20 cellular contexts compared by ENCODE assay signal in genomic region chr10:96695975-96696634, GRCh38. TPM values are rescaled to one million over a fixed set of nuclear protein-coding genes. Genes with fewer than 3 reads are reported as not detected.
DNase-seq lines count a peak whose midpoint lies in the region; ATAC-seq and TF ChIP-seq lines count a peak whose summit lies in the region.
"Had no signal": no experiment of that assay in that cellular context is flagged by ENCODE, and none has a peak within 500 bp of the region (broad histone marks: within the 10 kb centered on the region; RNA-seq: fewer than 3 reads in every experiment).

No MANE protein-coding gene starts in this region.

- H3K9ac ChIP-seq in OCI-LY1 (ENCODE audit: low read length): peak overlapping the region; percentile 43; the same call in 1 of the 2 replicates

- H3K9me3 ChIP-seq in OCI-LY1 (ENCODE audit: low read length): no peaks in the 10 kb centered on the region
- H3K9me3 ChIP-seq: BE2C, left ventricle myocardium inferior, psoas muscle, upper lobe of right lung had no signal

- ATAC-seq in activated CD8-positive, alpha-beta memory T cell treated with anti-CD3 and anti-CD28 coated beads, Interleukin-2, amount 10 ng/mL, durations not matched to agents 7 days and 5 days: no peak
- no peak for ATAC-seq in activated naive CD8-positive, alpha-beta T cell treated with anti-CD3 and anti-CD28 coated beads, Interleukin-2, amount 50 U/mL, for 24 hours
- ATAC-seq in stimulated activated naive CD8-positive, alpha-beta T cell treated with anti-CD3 and anti-CD28 coated beads, Interleukin-15, amount 100 ng/mL, for 72 hours: peak; percentile 84
- ATAC-seq in GM21360 (IDR thresholded peaks at IDR 0.05; ENCODE audit: unreplicated experiment): no peak
- ATAC-seq in HG03097 (IDR thresholded peaks at IDR 0.05; ENCODE audit: low FRiP score, unreplicated experiment): no peak
- ATAC-seq: GM23338, psoas muscle, upper lobe of right lung had no signal

- H3K27me3 Mint-ChIP-seq in activated CD8-positive, alpha-beta memory T cell treated with anti-CD3 and anti-CD28 coated beads, Interleukin-2, amount 10 ng/mL, durations not matched to agents 7 days and 5 days: no peaks in the 10 kb centered on the region
- no peaks in the 10 kb centered on the region for H3K27me3 Mint-ChIP-seq in activated naive CD8-positive, alpha-beta T cell treated with anti-CD3 and anti-CD28 coated beads, Interleukin-2, amount 50 U/mL, for 24 hours
- no peaks in the 10 kb centered on the region for H3K27me3 Mint-ChIP-seq in stimulated activated naive CD8-positive, alpha-beta T cell treated with anti-CD3 and anti-CD28 coated beads, Interleukin-15, amount 100 ng/mL, for 72 hours

- H3F3A ChIP-seq in OCI-LY1 (ENCODE audit: insufficient read depth, low read length): no peaks in the 10 kb centered on the region

- H3K27ac ChIP-seq in OCI-LY1 (ENCODE audit: low read depth, low read length, poor library complexity, severe bottlenecking): peak overlapping the region; percentile 51
- H3K27ac ChIP-seq: left ventricle myocardium inferior, psoas muscle, upper lobe of right lung had no signal

- peak overlapping the region; percentile 71 for H3K4me3 ChIP-seq in OCI-LY1 (ENCODE audit: low read depth, low read length, poor library complexity, severe bottlenecking)
- H3K4me3 ChIP-seq: GM23338, left ventricle myocardium inferior, psoas muscle, skin epidermis, upper lobe of right lung had no signal

- H2AFZ ChIP-seq in OCI-LY1 (ENCODE audit: low read length): no peak overlapping the region
- H2AFZ ChIP-seq: GM23338 had no signal

- H3K9me2 ChIP-seq in OCI-LY1 (ENCODE audit: low read depth, low read length): no peaks in the 10 kb centered on the region

- H3K4me1 Mint-ChIP-seq in activated CD8-positive, alpha-beta memory T cell treated with anti-CD3 and anti-CD28 coated beads, Interleukin-2, amount 10 ng/mL, durations not matched to agents 7 days and 5 days: peaks cover 38% of the 10 kb centered on the region
- H3K4me1 Mint-ChIP-seq in activated naive CD8-positive, alpha-beta T cell treated with anti-CD3 and anti-CD28 coated beads, Interleukin-2, amount 50 U/mL, for 24 hours: peaks cover 51% of the 10 kb centered on the region
- H3K4me1 Mint-ChIP-seq in stimulated activated naive CD8-positive, alpha-beta T cell treated with anti-CD3 and anti-CD28 coated beads, Interleukin-15, amount 100 ng/mL, for 72 hours: peaks cover 34% of the 10 kb centered on the region

- no peaks in the 10 kb centered on the region for H3K9me3 Mint-ChIP-seq in activated CD8-positive, alpha-beta memory T cell treated with anti-CD3 and anti-CD28 coated beads, Interleukin-2, amount 10 ng/mL, durations not matched to agents 7 days and 5 days (ENCODE audit: low read depth)
- H3K9me3 Mint-ChIP-seq in activated naive CD8-positive, alpha-beta T cell treated with anti-CD3 and anti-CD28 coated beads, Interleukin-2, amount 50 U/mL, for 24 hours: no peaks in the 10 kb centered on the region
- H3K9me3 Mint-ChIP-seq in stimulated activated naive CD8-positive, alpha-beta T cell treated with anti-CD3 and anti-CD28 coated beads, Interleukin-15, amount 100 ng/mL, for 72 hours: no peaks in the 10 kb centered on the region
- H3K9me3 Mint-ChIP-seq: GM23338 had no signal

- H3K79me2 ChIP-seq in OCI-LY1 (ENCODE audit: insufficient read depth, low read length): peaks cover 87% of the 10 kb centered on the region

- H3K36me3 ChIP-seq in OCI-LY1 (ENCODE audit: insufficient read depth, low read length): peaks cover 24% of the 10 kb centered on the region; the same call in 1 of the 2 replicates
- H3K36me3 ChIP-seq: BE2C, left ventricle myocardium inferior, upper lobe of right lung had no signal

- no peaks in the 10 kb centered on the region for H4K20me1 ChIP-seq in OCI-LY1 (ENCODE audit: insufficient read depth, low read length)

- H3K4me2 ChIP-seq in OCI-LY1 (ENCODE audit: low read length): peak overlapping the region; percentile 72
- H3K4me2 ChIP-seq: GM23338 had no signal

- DNase-seq in activated CD8-positive, alpha-beta memory T cell treated with anti-CD3 and anti-CD28 coated beads, Interleukin-2, amount 10 ng/mL, durations not matched to agents 7 days and 5 days: no peak
- no peak for DNase-seq in activated CD8-positive, alpha-beta memory T cell treated with anti-CD3 and anti-CD28 coated beads, Interleukin-2, amount 50 U/mL, for 48 hours
- DNase-seq in activated naive CD8-positive, alpha-beta T cell treated with anti-CD3 and anti-CD28 coated beads, Interleukin-2, amount 50 U/mL, for 24 hours: no peak
- DNase-seq in stimulated activated naive CD8-positive, alpha-beta T cell treated with anti-CD3 and anti-CD28 coated beads, Interleukin-15, amount 100 ng/mL, for 72 hours: no peak
- no peak for DNase-seq in Kasumi-1 (lab: John Stamatoyannopoulos, UW)
- DNase-seq: BE2C; head of caudate nucleus; left ventricle myocardium inferior; NCI-H146; NCI-H2171 treated with DMSO at 0.1 percent for 48 hours; NCI-H69; psoas muscle; SHP77; stimulated activated CD4-positive, alpha-beta T cell treated with anti-CD3 and anti-CD28 coated beads, Interleukin-2, amount 100 ng/mL, for 48 hours; upper lobe of right lung had no signal

- peaks cover 2% of the 10 kb centered on the region for H3K36me3 Mint-ChIP-seq in activated CD8-positive, alpha-beta memory T cell treated with anti-CD3 and anti-CD28 coated beads, Interleukin-2, amount 10 ng/mL, durations not matched to agents 7 days and 5 days
- H3K36me3 Mint-ChIP-seq in activated naive CD8-positive, alpha-beta T cell treated with anti-CD3 and anti-CD28 coated beads, Interleukin-2, amount 50 U/mL, for 24 hours (ENCODE audit: low read depth): peaks cover 4% of the 10 kb centered on the region

- H3K4me3 Mint-ChIP-seq in activated CD8-positive, alpha-beta memory T cell treated with anti-CD3 and anti-CD28 coated beads, Interleukin-2, amount 10 ng/mL, durations not matched to agents 7 days and 5 days: no peak overlapping the region
- H3K4me3 Mint-ChIP-seq in activated naive CD8-positive, alpha-beta T cell treated with anti-CD3 and anti-CD28 coated beads, Interleukin-2, amount 50 U/mL, for 24 hours: peak overlapping the region; percentile 66
- H3K4me3 Mint-ChIP-seq in stimulated activated naive CD8-positive, alpha-beta T cell treated with anti-CD3 and anti-CD28 coated beads, Interleukin-15, amount 100 ng/mL, for 72 hours: peak overlapping the region; percentile 59 to 76
- H3K4me3 Mint-ChIP-seq: GM23338 had no signal

- peaks cover 49% of the 10 kb centered on the region for H3K4me1 ChIP-seq in OCI-LY1 (ENCODE audit: insufficient read depth, low read length, severe bottlenecking)
- H3K4me1 ChIP-seq: BE2C, left ventricle myocardium inferior, psoas muscle, upper lobe of right lung had no signal

- TF ChIP-seq CTCF in OCI-LY1 (IDR thresholded peaks at IDR 0.05; ENCODE audit: low read length): no peak

- peak overlapping the region; percentile 76 for H3K27ac Mint-ChIP-seq in activated CD8-positive, alpha-beta memory T cell treated with anti-CD3 and anti-CD28 coated beads, Interleukin-2, amount 10 ng/mL, durations not matched to agents 7 days and 5 days
- H3K27ac Mint-ChIP-seq in activated naive CD8-positive, alpha-beta T cell treated with anti-CD3 and anti-CD28 coated beads, Interleukin-2, amount 50 U/mL, for 24 hours: peak overlapping the region; percentile 82
- peak overlapping the region; percentile 74 to 95 for H3K27ac Mint-ChIP-seq in stimulated activated naive CD8-positive, alpha-beta T cell treated with anti-CD3 and anti-CD28 coated beads, Interleukin-15, amount 100 ng/mL, for 72 hours
- H3K27ac Mint-ChIP-seq: GM23338 had no signal

- no peaks in the 10 kb centered on the region for H3K27me3 ChIP-seq in OCI-LY1 (ENCODE audit: insufficient read depth, low read length)
- H3K27me3 ChIP-seq: BE2C, upper lobe of right lung had no signal

- CTCF ChIA-PET in activated CD8-positive, alpha-beta memory T cell treated with anti-CD3 and anti-CD28 coated beads, Interleukin-2, amount 10 ng/mL, durations not matched to agents 7 days and 5 days (lab: Charles Lee): interaction anchor here (1.3 to 1.5 kb wide), 2 partner anchors 10 to 56 kb away, joined by 4 read pairs; no protein-coding TSS in a partner anchor

RNA-seq across cellular contexts. Expression of gene PIK3AP1, which starts 24.2 kb away (rescaled TPM):
- 10 to 100 TPM in 1 of 2 experiments, 1 to 10 TPM in 1; 8.7 to 11.5 TPM for total RNA-seq in activated CD8-positive, alpha-beta memory T cell treated with anti-CD3 and anti-CD28 coated beads, Interleukin-2, amount 10 ng/mL, durations not matched to agents 7 days and 5 days
